17 cellular contexts compared by ENCODE assay signal in the genomic region with DNA sequence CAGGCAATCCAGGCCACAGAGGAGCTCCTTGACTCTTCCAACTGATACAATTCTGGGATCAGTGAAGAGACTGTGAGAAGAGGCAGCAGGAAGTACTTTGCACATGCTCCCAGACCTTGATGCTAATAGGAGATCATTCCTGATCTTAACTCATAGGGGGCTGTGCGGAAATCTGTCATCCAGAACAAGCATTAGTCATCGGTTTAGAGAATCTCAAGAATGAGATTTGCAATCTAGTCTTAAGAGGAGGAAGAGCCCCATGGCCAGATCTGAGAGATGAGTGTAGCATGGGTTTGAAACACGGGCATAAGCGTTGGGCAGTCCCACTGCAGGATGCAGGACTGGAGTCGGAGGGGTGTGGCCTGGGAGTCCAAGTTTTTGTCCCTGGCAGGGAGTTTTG.
DNase-seq lines count a peak whose midpoint lies in the region; ATAC-seq, FAIRE-seq and TF ChIP-seq lines count a peak whose summit lies in the region.
"Had no signal": no experiment of that assay in that cellular context is flagged by ENCODE, and none has a peak within 500 bp of the region (broad histone marks: within the 10 kb centered on the region; RNA-seq: fewer than 3 reads in every experiment).

No MANE protein-coding gene starts in this region.

- H2AFZ ChIP-seq in mesenchymal stem cell (ENCODE audit: low read depth, low read length), result no peak overlapping the region
- H2AFZ ChIP-seq: parathyroid adenoma had no signal

- no peaks in the 10 kb centered on the region for H3K36me3 ChIP-seq in mesenchymal stem cell (ENCODE audit: control insufficient read depth in 1 of 2, insufficient read depth in 2 of 2, low read depth in 1 of 2, low read length in 2 of 2)

- H3K9me3 ChIP-seq in mesenchymal stem cell (ENCODE audit: control insufficient read depth, low read length), result peaks cover 40% of the 10 kb centered on the region
- H3K9me3 ChIP-seq: testis had no signal

- H4K91ac ChIP-seq in mesenchymal stem cell (ENCODE audit: low read length), result peak overlapping the region; percentile 80

- no peak overlapping the region for H2AK5ac ChIP-seq in mesenchymal stem cell (ENCODE audit: low read length, severe bottlenecking)

- no peak for FAIRE-seq in HTR-8/SVneo (lab: Jason Lieb, UNC)

- H3K27ac ChIP-seq in mesenchymal stem cell (ENCODE audit: low read length, poor library complexity, severe bottlenecking) (peak overlapping the region; percentile 28), dorsolateral prefrontal cortex (no peak overlapping the region)
- H3K27ac ChIP-seq: parathyroid adenoma, SK-N-MC, testis had no signal

- no peak overlapping the region for H3K14ac ChIP-seq in mesenchymal stem cell (ENCODE audit: low read length in 2 of 2)

- TF ChIP-seq CTCF in dorsolateral prefrontal cortex (IDR thresholded peaks at IDR 0.05 in 54 of 56, conservative IDR thresholded peaks at IDR 0.05 in 2 of 56; ENCODE audit: low read depth in 1 of 56, partially characterized antibody in 56 of 56), result no peak

- H3K27me3 Mint-ChIP-seq in activated naive CD8-positive, alpha-beta T cell treated with anti-CD3 and anti-CD28 coated beads, Interleukin-2, amount 50 U/mL, for 24 hours, result no peaks in the 10 kb centered on the region
- H3K27me3 Mint-ChIP-seq: IgD-negative memory B cell had no signal

- WGBS in mesenchymal stem cell, result 9% methylated on average over 5 of the region's 5 CpGs

- H3K9me3 Mint-ChIP-seq in activated naive CD8-positive, alpha-beta T cell treated with anti-CD3 and anti-CD28 coated beads, Interleukin-2, amount 50 U/mL, for 24 hours, result peaks cover 28% of the 10 kb centered on the region

- peak overlapping the region in 1 of 2 experiments; percentile 84 for H2BK12ac ChIP-seq in mesenchymal stem cell (ENCODE audit: low read length in 2 of 2)

- H3K4me3 ChIP-seq in mesenchymal stem cell (ENCODE audit: insufficient read depth in 1 of 2, low read depth in 1 of 2, low read length in 2 of 2), result no peak overlapping the region
- no peak overlapping the region for H3K4me3 ChIP-seq in dorsolateral prefrontal cortex
- H3K4me3 ChIP-seq: mucosa of descending colon, SK-N-MC, testis had no signal

- H4K8ac ChIP-seq in mesenchymal stem cell (ENCODE audit: low read length), result no peak overlapping the region

- peak; percentile 88 for DNase-seq in Caki2 (ENCODE audit: low read depth)
- DNase-seq in HTR-8/SVneo (ENCODE audit: insufficient read length, low spot score), result peak; percentile 33
- DNase-seq in astrocyte of the hippocampus (ENCODE audit: low read depth, low spot score), result peak; percentile 11
- peak; percentile 80 for DNase-seq in mesenchymal stem cell
- DNase-seq in activated naive CD8-positive, alpha-beta T cell treated with anti-CD3 and anti-CD28 coated beads, Interleukin-2, amount 50 U/mL, for 24 hours, result no peak
- no peak for DNase-seq in dorsolateral prefrontal cortex
- no peak for DNase-seq in activated naive CD4-positive, alpha-beta T cell treated with anti-CD3 and anti-CD28 coated beads, Interleukin-2, amount 50 U/mL, for 16 hours
- no peak for DNase-seq in epidermal melanocyte (ENCODE audit: insufficient read length, low spot score)
- DNase-seq: activated CD8-positive, alpha-beta T cell treated with anti-CD3 and anti-CD28 coated beads, Interleukin-2, amount 10 ng/mL, durations not matched to agents 7 days and 5 days; activated effector memory CD4-positive, alpha-beta T cell treated with anti-CD3 and anti-CD28 coated beads, Interleukin-2, amount 50 U/mL, for 16 hours; C1 segment of cervical spinal cord; mucosa of descending colon; NCI-H1092 had no signal

- H3K36me3 Mint-ChIP-seq in activated naive CD8-positive, alpha-beta T cell treated with anti-CD3 and anti-CD28 coated beads, Interleukin-2, amount 50 U/mL, for 24 hours (ENCODE audit: low read depth), result no peaks in the 10 kb centered on the region
- H3K36me3 Mint-ChIP-seq: IgD-negative memory B cell had no signal

- peak overlapping the region in 1 of 2 experiments; percentile 62 for H3K18ac ChIP-seq in mesenchymal stem cell (ENCODE audit: low read depth in 1 of 2, low read length in 2 of 2)

- no peak overlapping the region for H3K4me2 ChIP-seq in mesenchymal stem cell (ENCODE audit: low read length, poor library complexity, severe bottlenecking)

- no peak overlapping the region for H3K27ac Mint-ChIP-seq in activated naive CD8-positive, alpha-beta T cell treated with anti-CD3 and anti-CD28 coated beads, Interleukin-2, amount 50 U/mL, for 24 hours
- H3K27ac Mint-ChIP-seq: activated CD8-positive, alpha-beta T cell treated with anti-CD3 and anti-CD28 coated beads, Interleukin-2, amount 10 ng/mL, durations not matched to agents 7 days and 5 days; IgD-negative memory B cell had no signal

- no peak overlapping the region for H3K23ac ChIP-seq in mesenchymal stem cell (ENCODE audit: low read length in 2 of 2)

- no peak overlapping the region for H2BK120ac ChIP-seq in mesenchymal stem cell (ENCODE audit: low read depth, low read length)

- no peak overlapping the region for H3K4ac ChIP-seq in mesenchymal stem cell (ENCODE audit: low read depth in 1 of 2, low read length in 2 of 2)

- no peaks in the 10 kb centered on the region for H3K79me1 ChIP-seq in mesenchymal stem cell (replicated peaks; ENCODE audit: low read length, poor library complexity, severe bottlenecking)

- H3K4me3 Mint-ChIP-seq in activated naive CD8-positive, alpha-beta T cell treated with anti-CD3 and anti-CD28 coated beads, Interleukin-2, amount 50 U/mL, for 24 hours, result no peak overlapping the region
- H3K4me3 Mint-ChIP-seq: activated CD8-positive, alpha-beta T cell treated with anti-CD3 and anti-CD28 coated beads, Interleukin-2, amount 10 ng/mL, durations not matched to agents 7 days and 5 days; IgD-negative memory B cell had no signal

- H3K4me1 Mint-ChIP-seq in activated naive CD8-positive, alpha-beta T cell treated with anti-CD3 and anti-CD28 coated beads, Interleukin-2, amount 50 U/mL, for 24 hours, result no peaks in the 10 kb centered on the region
- H3K4me1 Mint-ChIP-seq: IgD-negative memory B cell had no signal

- in situ Hi-C loops in Caki2 (cut with HindIII; ENCODE audit: low pct_unique_long_range_greater_than_20kb, low sequenced_read_pairs), result no loop called here

- no peak overlapping the region for H2BK5ac ChIP-seq in mesenchymal stem cell (ENCODE audit: low read depth, low read length, poor library complexity, severe bottlenecking)

- H2BK15ac ChIP-seq in mesenchymal stem cell (ENCODE audit: low read depth, poor library complexity, severe bottlenecking), result no peak overlapping the region

- ATAC-seq in activated naive CD8-positive, alpha-beta T cell treated with anti-CD3 and anti-CD28 coated beads, Interleukin-2, amount 50 U/mL, for 24 hours, result no peak
- ATAC-seq: activated CD8-positive, alpha-beta T cell treated with anti-CD3 and anti-CD28 coated beads, Interleukin-2, amount 10 ng/mL, durations not matched to agents 7 days and 5 days had no signal

- H3K27me3 ChIP-seq in mesenchymal stem cell (ENCODE audit: control insufficient read depth in 1 of 2, insufficient read depth in 1 of 2, low read length in 2 of 2) (no peaks in the 10 kb centered on the region), dorsolateral prefrontal cortex (no peaks in the 10 kb centered on the region)
- H3K27me3 ChIP-seq: testis had no signal

- H3K4me1 ChIP-seq in mesenchymal stem cell (ENCODE audit: control insufficient read depth, insufficient read depth, low read depth, low read length), result peaks cover 6% of the 10 kb centered on the region
- H3K4me1 ChIP-seq: parathyroid adenoma, testis had no signal

- no peak overlapping the region for H3K9ac ChIP-seq in mesenchymal stem cell (ENCODE audit: low read length)
- H3K9ac ChIP-seq: parathyroid adenoma had no signal

- intact Hi-C loops in dorsolateral prefrontal cortex (cut with DNase I), result no loop called here

Comparison
In these comparisons a context has a peak if more than half of its experiments do, and no peak if none do; other contexts are left out.
1. DNase-seq: peak in Caki2 (single experiment), HTR-8/SVneo (single experiment), astrocyte of the hippocampus (single experiment) and mesenchymal stem cell (single experiment); none in activated naive CD8-positive, alpha-beta T cell treated with anti-CD3 and anti-CD28 coated beads, Interleukin-2, amount 50 U/mL, for 24 hours (single experiment), dorsolateral prefrontal cortex (0 of 10), activated naive CD4-positive, alpha-beta T cell treated with anti-CD3 and anti-CD28 coated beads, Interleukin-2, amount 50 U/mL, for 16 hours (single experiment) and epidermal melanocyte (single experiment).